ENCODE assay signal across 12 cellular contexts in genomic region chr13:27536361-27537101, GRCh38.
"Had no signal": no experiment of that assay in that cellular context is flagged by ENCODE, and none has a peak within 500 bp of the region (broad histone marks: within the 10 kb centered on the region; RNA-seq: fewer than 3 reads in every experiment).

No MANE protein-coding gene starts in this region.

- H3K27me3 ChIP-seq: sigmoid colon had no signal

- H3K27me3 Mint-ChIP-seq: natural killer cell treated with Interleukin-12 subunit alpha and Interleukin-12 subunit beta and Interleukin-15 and Interleukin-18, amount 100 ng/mL, for 72 hours; stimulated activated naive CD8-positive, alpha-beta T cell treated with anti-CD3 and anti-CD28 coated beads, Interleukin-15, Interleukin-2, amounts not matched to agents 100 ng/mL and 50 ng/mL, for 24 hours had no signal

- H3K4me3 ChIP-seq: coronary artery, sigmoid colon had no signal

- H3K9me3 Mint-ChIP-seq: natural killer cell treated with Interleukin-12 subunit alpha and Interleukin-12 subunit beta and Interleukin-15 and Interleukin-18, amount 100 ng/mL, for 72 hours; stimulated activated naive CD8-positive, alpha-beta T cell treated with anti-CD3 and anti-CD28 coated beads, Interleukin-15, Interleukin-2, amounts not matched to agents 100 ng/mL and 50 ng/mL, for 24 hours had no signal

- H3K36me3 Mint-ChIP-seq: natural killer cell treated with Interleukin-12 subunit alpha and Interleukin-12 subunit beta and Interleukin-15 and Interleukin-18, amount 100 ng/mL, for 72 hours had no signal

- H3K9me3 ChIP-seq: sigmoid colon had no signal

- H3K4me3 Mint-ChIP-seq: activated CD8-positive, alpha-beta T cell treated with anti-CD3 and anti-CD28 coated beads, Interleukin-2, amount 10 ng/mL, durations not matched to agents 7 days and 5 days; natural killer cell treated with Interleukin-12 subunit alpha and Interleukin-12 subunit beta and Interleukin-15 and Interleukin-18, amount 100 ng/mL, for 72 hours; stimulated activated naive CD8-positive, alpha-beta T cell treated with anti-CD3 and anti-CD28 coated beads, Interleukin-15, Interleukin-2, amounts not matched to agents 100 ng/mL and 50 ng/mL, for 24 hours had no signal

- H3K36me3 ChIP-seq: sigmoid colon had no signal

- ATAC-seq: activated CD4-positive, CD25-positive, alpha-beta regulatory T cell treated with anti-CD3 and anti-CD28 coated beads, Interleukin-2, amount 50 U/mL, for 24 hours; activated CD8-positive, alpha-beta T cell treated with anti-CD3 and anti-CD28 coated beads, Interleukin-2, amount 10 ng/mL, durations not matched to agents 7 days and 5 days had no signal

- DNase-seq: activated CD8-positive, alpha-beta memory T cell treated with anti-CD3 and anti-CD28 coated beads, Interleukin-2, amount 50 U/mL, for 48 hours; activated CD8-positive, alpha-beta T cell treated with anti-CD3 and anti-CD28 coated beads, Interleukin-2, amount 10 ng/mL, durations not matched to agents 7 days and 5 days; activated naive CD4-positive, alpha-beta T cell treated with Interleukin-2 at 50 U/mL for 16 hours; central memory CD4-positive, alpha-beta T cell; effector CD4-positive, alpha-beta T cell; hippocampal formation; sigmoid colon; SW 1271 had no signal

- H3K27ac Mint-ChIP-seq: activated CD8-positive, alpha-beta T cell treated with anti-CD3 and anti-CD28 coated beads, Interleukin-2, amount 10 ng/mL, durations not matched to agents 7 days and 5 days; natural killer cell treated with Interleukin-12 subunit alpha and Interleukin-12 subunit beta and Interleukin-15 and Interleukin-18, amount 100 ng/mL, for 72 hours; stimulated activated naive CD8-positive, alpha-beta T cell treated with anti-CD3 and anti-CD28 coated beads, Interleukin-15, Interleukin-2, amounts not matched to agents 100 ng/mL and 50 ng/mL, for 24 hours had no signal

- H3K27ac ChIP-seq: coronary artery, sigmoid colon had no signal
